Comparison of ENCODE assay signal across 1 cellular context in the genomic region with DNA sequence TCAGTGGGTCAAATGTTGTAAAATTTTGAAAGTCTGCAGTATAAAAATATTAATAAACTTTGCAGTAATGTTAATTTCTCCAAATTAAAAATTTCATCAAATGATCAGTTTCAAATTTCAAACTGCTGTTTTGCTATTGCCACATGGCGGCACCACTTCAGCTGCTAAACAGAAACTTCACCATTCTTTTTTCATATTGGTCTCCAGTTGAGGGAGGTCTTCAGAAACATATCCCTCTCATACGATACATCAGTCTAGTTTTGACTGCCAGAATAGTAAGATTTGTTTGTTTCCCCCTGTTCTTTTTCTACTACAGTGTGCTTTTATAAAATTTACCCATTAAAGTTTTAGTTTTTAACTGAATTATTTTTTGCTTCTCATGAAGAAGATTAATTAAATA.
TF ChIP-seq lines count a peak whose summit lies in the region.

No MANE protein-coding gene starts in this region.

TF ChIP-seq in HepG2, 621 proteins besides CTCF, POLR2A, EP300 and RAD21 (continued from another document):
- TF ChIP-seq, protein P1, sequence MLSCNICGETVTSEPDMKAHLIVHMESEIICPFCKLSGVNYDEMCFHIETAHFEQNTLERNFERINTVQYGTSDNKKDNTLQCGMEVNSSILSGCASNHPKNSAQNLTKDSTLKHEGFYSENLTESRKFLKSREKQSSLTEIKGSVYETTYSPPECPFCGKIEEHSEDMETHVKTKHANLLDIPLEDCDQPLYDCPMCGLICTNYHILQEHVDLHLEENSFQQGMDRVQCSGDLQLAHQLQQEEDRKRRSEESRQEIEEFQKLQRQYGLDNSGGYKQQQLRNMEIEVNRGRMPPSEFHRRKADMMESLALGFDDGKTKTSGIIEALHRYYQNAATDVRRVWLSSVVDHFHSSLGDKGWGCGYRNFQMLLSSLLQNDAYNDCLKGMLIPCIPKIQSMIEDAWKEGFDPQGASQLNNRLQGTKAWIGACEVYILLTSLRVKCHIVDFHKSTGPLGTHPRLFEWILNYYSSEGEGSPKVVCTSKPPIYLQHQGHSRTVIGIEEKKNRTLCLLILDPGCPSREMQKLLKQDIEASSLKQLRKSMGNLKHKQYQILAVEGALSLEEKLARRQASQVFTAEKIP (CRISPR knock-in tag; IDR thresholded peaks at IDR 0.05; ENCODE audit: borderline replicate concordance), result no peak
- no peak for TF ChIP-seq ZNF552 (CRISPR knock-in tag; IDR thresholded peaks at IDR 0.05; ENCODE audit: borderline replicate concordance)
